ENCODE assay signal across 32 cellular contexts in the genomic region with DNA sequence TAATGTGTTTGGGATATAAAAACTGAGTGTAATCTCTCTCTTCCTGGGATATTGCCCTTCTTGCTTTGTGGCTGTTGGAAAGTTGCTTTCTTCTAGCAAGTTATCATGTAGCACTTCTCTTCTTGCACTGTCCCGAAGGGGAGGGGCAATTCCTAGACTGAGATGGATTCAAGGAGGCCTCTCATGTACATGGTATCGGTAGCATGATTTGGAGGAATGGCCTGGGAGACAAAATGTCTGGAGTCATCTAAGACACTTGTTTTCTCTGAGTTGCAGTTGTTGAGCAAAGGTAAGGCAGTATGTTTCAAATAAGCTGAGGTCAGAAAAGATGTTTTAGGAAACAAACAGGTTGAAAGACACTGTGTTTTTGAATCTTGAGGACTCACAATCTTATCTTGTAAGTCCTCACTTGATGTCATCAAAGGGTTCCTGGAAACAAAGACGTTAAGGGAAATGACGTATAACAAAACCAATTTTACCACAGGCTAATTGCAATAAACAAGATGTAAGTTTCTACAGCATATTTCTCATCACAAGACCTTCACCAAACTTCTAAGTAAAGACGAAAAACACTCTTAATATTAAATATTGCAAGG.
DNase-seq lines count a peak whose midpoint lies in the region; ATAC-seq, FAIRE-seq and TF ChIP-seq lines count a peak whose summit lies in the region.
"Had no signal": no experiment of that assay in that cellular context is flagged by ENCODE, and none has a peak within 500 bp of the region (broad histone marks: within the 10 kb centered on the region; RNA-seq: fewer than 3 reads in every experiment).

No MANE protein-coding gene starts in this region.

- no peak overlapping the region for H3K14ac ChIP-seq in neuronal stem cell (ENCODE audit: low read length)

- no peak overlapping the region for H4K91ac ChIP-seq in neuronal stem cell (ENCODE audit: low read depth, low read length, poor library complexity)

- H3K4me2 ChIP-seq in neuronal stem cell (ENCODE audit: insufficient read depth, low read length, poor library complexity, severe bottlenecking): no peak overlapping the region

- H3K4me3 Mint-ChIP-seq in activated CD4-positive, alpha-beta T cell treated with anti-CD3 and anti-CD28 coated beads, Interleukin-2, amount 10 ng/mL, durations not matched to agents 7 days and 5 days: no peak overlapping the region
- no peak overlapping the region for H3K4me3 Mint-ChIP-seq in T-helper 2 cell treated with Interferon-gamma antibody and Interleukin-4, amounts not matched to agents 5 μg/mL and 100 μg/mL, for 36 hours
- no peak overlapping the region for H3K4me3 Mint-ChIP-seq in endodermal cell
- no peak overlapping the region for H3K4me3 Mint-ChIP-seq in stimulated activated naive B cell treated with anti-CD40 and anti-IgM and Interleukin-4, amounts not matched to agents 10 μg/mL and 1 μg/mL and 100 μg/mL, for 72 hours
- H3K4me3 Mint-ChIP-seq: activated naive CD8-positive, alpha-beta T cell treated with anti-CD3 and anti-CD28 coated beads, Interleukin-2, amount 50 U/mL, for 24 hours; activated T-cell treated with anti-CD3 and anti-CD28 coated beads, Interleukin-2, amount 50 U/mL, for 24 hours; naive thymus-derived CD8-positive, alpha-beta T cell had no signal

- H3K27ac Mint-ChIP-seq in activated CD4-positive, alpha-beta T cell treated with anti-CD3 and anti-CD28 coated beads, Interleukin-2, amount 10 ng/mL, durations not matched to agents 7 days and 5 days: peak overlapping the region; percentile 73
- peak overlapping the region; percentile 88 for H3K27ac Mint-ChIP-seq in T-helper 2 cell treated with Interferon-gamma antibody and Interleukin-4, amounts not matched to agents 5 μg/mL and 100 μg/mL, for 36 hours
- peak overlapping the region; percentile 30 for H3K27ac Mint-ChIP-seq in endodermal cell
- no peak overlapping the region for H3K27ac Mint-ChIP-seq in stimulated activated naive B cell treated with anti-CD40 and anti-IgM and Interleukin-4, amounts not matched to agents 10 μg/mL and 1 μg/mL and 100 μg/mL, for 72 hours
- H3K27ac Mint-ChIP-seq: activated naive CD8-positive, alpha-beta T cell treated with anti-CD3 and anti-CD28 coated beads, Interleukin-2, amount 50 U/mL, for 24 hours; activated T-cell treated with anti-CD3 and anti-CD28 coated beads, Interleukin-2, amount 50 U/mL, for 24 hours; naive thymus-derived CD8-positive, alpha-beta T cell had no signal

- no peak overlapping the region for H2BK5ac ChIP-seq in neuronal stem cell (ENCODE audit: low read length)

- peaks cover 6% of the 10 kb centered on the region for H3K4me1 Mint-ChIP-seq in activated CD4-positive, alpha-beta T cell treated with anti-CD3 and anti-CD28 coated beads, Interleukin-2, amount 10 ng/mL, durations not matched to agents 7 days and 5 days
- peaks cover 9% of the 10 kb centered on the region for H3K4me1 Mint-ChIP-seq in T-helper 2 cell treated with Interferon-gamma antibody and Interleukin-4, amounts not matched to agents 5 μg/mL and 100 μg/mL, for 36 hours (ENCODE audit: low read depth)
- H3K4me1 Mint-ChIP-seq in endodermal cell: peaks cover 43% of the 10 kb centered on the region
- H3K4me1 Mint-ChIP-seq in stimulated activated naive B cell treated with anti-CD40 and anti-IgM and Interleukin-4, amounts not matched to agents 10 μg/mL and 1 μg/mL and 100 μg/mL, for 72 hours: no peaks in the 10 kb centered on the region
- H3K4me1 Mint-ChIP-seq: activated naive CD8-positive, alpha-beta T cell treated with anti-CD3 and anti-CD28 coated beads, Interleukin-2, amount 50 U/mL, for 24 hours; naive thymus-derived CD8-positive, alpha-beta T cell had no signal

- H2BK15ac ChIP-seq in neuronal stem cell (ENCODE audit: low read length): no peak overlapping the region

- no peak for FAIRE-seq in GM12892 (lab: Jason Lieb, UNC)

- H3K4me3 ChIP-seq in endodermal cell (ENCODE audit: low read length) (no peak overlapping the region), neuronal stem cell (ENCODE audit: low read length in 2 of 2) (no peak overlapping the region), psoas muscle (no peak overlapping the region)
- H3K4me3 ChIP-seq: HAP-1, ovary, skin epidermis, upper lobe of right lung had no signal

- peak overlapping the region; percentile 78 for H2AFZ ChIP-seq in neuronal stem cell (ENCODE audit: low read length)

- no peak overlapping the region for H4K8ac ChIP-seq in neuronal stem cell (ENCODE audit: low read depth, low read length)

- peaks cover 5% of the 10 kb centered on the region for H3K9me3 ChIP-seq in endodermal cell (ENCODE audit: control insufficient read depth, low read length)
- H3K9me3 ChIP-seq in neuronal stem cell (replicated peaks in 1 of 2; ENCODE audit: control insufficient read depth in 2 of 2, insufficient read depth in 1 of 2, low read depth in 1 of 2, low read length in 2 of 2): no peaks in the 10 kb centered on the region
- H3K9me3 ChIP-seq in psoas muscle: no peaks in the 10 kb centered on the region
- H3K9me3 ChIP-seq: Caco-2, HAP-1, ovary, upper lobe of right lung had no signal

- TF ChIP-seq POLR2A in GM12892 (IDR thresholded peaks at IDR 0.05; ENCODE audit: low read depth, low read length): no peak

- no peaks in the 10 kb centered on the region for H3K27me3 Mint-ChIP-seq in activated CD4-positive, alpha-beta T cell treated with anti-CD3 and anti-CD28 coated beads, Interleukin-2, amount 10 ng/mL, durations not matched to agents 7 days and 5 days
- no peaks in the 10 kb centered on the region for H3K27me3 Mint-ChIP-seq in T-helper 2 cell treated with Interferon-gamma antibody and Interleukin-4, amounts not matched to agents 5 μg/mL and 100 μg/mL, for 36 hours (ENCODE audit: low read depth)
- H3K27me3 Mint-ChIP-seq in endodermal cell (ENCODE audit: insufficient read depth): no peaks in the 10 kb centered on the region
- H3K27me3 Mint-ChIP-seq in stimulated activated naive B cell treated with anti-CD40 and anti-IgM and Interleukin-4, amounts not matched to agents 10 μg/mL and 1 μg/mL and 100 μg/mL, for 72 hours: no peaks in the 10 kb centered on the region
- H3K27me3 Mint-ChIP-seq: activated naive CD8-positive, alpha-beta T cell treated with anti-CD3 and anti-CD28 coated beads, Interleukin-2, amount 50 U/mL, for 24 hours; activated T-cell treated with anti-CD3 and anti-CD28 coated beads, Interleukin-2, amount 50 U/mL, for 24 hours; naive thymus-derived CD8-positive, alpha-beta T cell had no signal

- H3K18ac ChIP-seq in neuronal stem cell (ENCODE audit: low read length): no peak overlapping the region

- POLR2A ChIA-PET in activated CD4-positive, alpha-beta T cell treated with anti-CD3 and anti-CD28 coated beads, Interleukin-2, amount 10 ng/mL, durations not matched to agents 7 days and 5 days (lab: Charles Lee): no interaction called here

- no peak overlapping the region for H2AK5ac ChIP-seq in neuronal stem cell (ENCODE audit: low read depth, low read length)

- H3K27me3 ChIP-seq in endodermal cell (ENCODE audit: control insufficient read depth, insufficient read depth, low read length, poor library complexity, severe bottlenecking) (no peaks in the 10 kb centered on the region), neuronal stem cell (ENCODE audit: control insufficient read depth in 3 of 3, insufficient read depth in 3 of 3, low read depth in 1 of 3, low read length in 3 of 3) (no peaks in the 10 kb centered on the region), psoas muscle (ENCODE audit: insufficient read depth in 3 of 3, low read length in 2 of 3) (no peaks in the 10 kb centered on the region)
- H3K27me3 ChIP-seq: ovary, upper lobe of right lung had no signal

- no peak overlapping the region for H3K23ac ChIP-seq in neuronal stem cell (ENCODE audit: low read depth, low read length, poor library complexity)

- no peaks in the 10 kb centered on the region for H3K36me3 Mint-ChIP-seq in activated CD4-positive, alpha-beta T cell treated with anti-CD3 and anti-CD28 coated beads, Interleukin-2, amount 10 ng/mL, durations not matched to agents 7 days and 5 days (ENCODE audit: low read depth)
- no peaks in the 10 kb centered on the region for H3K36me3 Mint-ChIP-seq in T-helper 2 cell treated with Interferon-gamma antibody and Interleukin-4, amounts not matched to agents 5 μg/mL and 100 μg/mL, for 36 hours (ENCODE audit: low read depth)
- H3K36me3 Mint-ChIP-seq in endodermal cell (ENCODE audit: low read depth): no peaks in the 10 kb centered on the region
- H3K36me3 Mint-ChIP-seq in stimulated activated naive B cell treated with anti-CD40 and anti-IgM and Interleukin-4, amounts not matched to agents 10 μg/mL and 1 μg/mL and 100 μg/mL, for 72 hours: no peaks in the 10 kb centered on the region
- H3K36me3 Mint-ChIP-seq: naive thymus-derived CD8-positive, alpha-beta T cell had no signal

- H3K4me1 ChIP-seq in endodermal cell (ENCODE audit: control insufficient read depth, insufficient read depth, low read length): peaks cover 7% of the 10 kb centered on the region
- peaks cover 7 to 13% of the 10 kb centered on the region in 2 donors for H3K4me1 ChIP-seq in neuronal stem cell (ENCODE audit: control insufficient read depth in 2 of 2, insufficient read depth in 1 of 2, low read depth in 1 of 2, low read length in 2 of 2)
- no peaks in the 10 kb centered on the region for H3K4me1 ChIP-seq in psoas muscle
- H3K4me1 ChIP-seq: Caco-2, HAP-1 had no signal

- 90 to 95% methylated on average over 4 of the region's 5 CpGs for WGBS in endodermal cell (ENCODE audit: insufficient coverage in 1 of 2, insufficient read length in 1 of 2), 2 experiments
- WGBS in neuronal stem cell (ENCODE audit: extremely low coverage in 2 of 2, insufficient read length in 2 of 2, insufficient replicate concordance in 1 of 2), 2 donors: no CpG with 5 or more reads among the region's 5 CpGs
- 64 to 77% (median 68%) methylated on average over 5 of the region's 5 CpGs for WGBS in psoas muscle, 3 donors

- H3K36me3 ChIP-seq in endodermal cell (ENCODE audit: control insufficient read depth, insufficient read depth, low read length) (no peaks in the 10 kb centered on the region), neuronal stem cell (replicated peaks in 1 of 2; ENCODE audit: control insufficient read depth in 2 of 2, insufficient read depth in 2 of 2, low read length in 2 of 2) (no peaks in the 10 kb centered on the region), psoas muscle (ENCODE audit: insufficient read depth in 1 of 2, low read depth in 1 of 2) (no peaks in the 10 kb centered on the region)
- H3K36me3 ChIP-seq: HAP-1, ovary, upper lobe of right lung had no signal

- intact Hi-C loops in psoas muscle (cut with DNase I): no loop called here

- H3K27ac ChIP-seq in endodermal cell (ENCODE audit: low read depth, low read length): peak overlapping the region; percentile 98
- H3K27ac ChIP-seq in neuronal stem cell (replicated peaks; ENCODE audit: low read length): no peak overlapping the region
- no peak overlapping the region for H3K27ac ChIP-seq in psoas muscle
- H3K27ac ChIP-seq: ovary, skin epidermis, upper lobe of right lung had no signal

- no peak overlapping the region for H2BK12ac ChIP-seq in neuronal stem cell (ENCODE audit: low read length)

- no peaks in the 10 kb centered on the region for H3K9me3 Mint-ChIP-seq in activated CD4-positive, alpha-beta T cell treated with anti-CD3 and anti-CD28 coated beads, Interleukin-2, amount 10 ng/mL, durations not matched to agents 7 days and 5 days
- peaks cover 15% of the 10 kb centered on the region for H3K9me3 Mint-ChIP-seq in T-helper 2 cell treated with Interferon-gamma antibody and Interleukin-4, amounts not matched to agents 5 μg/mL and 100 μg/mL, for 36 hours
- no peaks in the 10 kb centered on the region for H3K9me3 Mint-ChIP-seq in endodermal cell
- no peaks in the 10 kb centered on the region for H3K9me3 Mint-ChIP-seq in stimulated activated naive B cell treated with anti-CD40 and anti-IgM and Interleukin-4, amounts not matched to agents 10 μg/mL and 1 μg/mL and 100 μg/mL, for 72 hours
- H3K9me3 Mint-ChIP-seq: activated naive CD8-positive, alpha-beta T cell treated with anti-CD3 and anti-CD28 coated beads, Interleukin-2, amount 50 U/mL, for 24 hours; activated T-cell treated with anti-CD3 and anti-CD28 coated beads, Interleukin-2, amount 50 U/mL, for 24 hours had no signal

- CTCF ChIA-PET in activated CD4-positive, alpha-beta T cell treated with anti-CD3 and anti-CD28 coated beads, Interleukin-2, amount 10 ng/mL, durations not matched to agents 7 days and 5 days (lab: Charles Lee): no interaction called here

- ATAC-seq in stimulated activated naive B cell treated with anti-CD40 and anti-IgM and Interleukin-4, amounts not matched to agents 10 μg/mL and 1 μg/mL and 100 μg/mL, for 72 hours (replicated peaks): no peak
- no peak for ATAC-seq in psoas muscle
- ATAC-seq: activated CD4-positive, CD25-positive, alpha-beta regulatory T cell treated with anti-CD3 and anti-CD28 coated beads, Interleukin-2, amount 50 U/mL, for 24 hours; activated naive CD8-positive, alpha-beta T cell treated with anti-CD3 and anti-CD28 coated beads, Interleukin-2, amount 50 U/mL, for 24 hours; esophagus mucosa; left ventricle myocardium superior; naive thymus-derived CD8-positive, alpha-beta T cell; upper lobe of right lung had no signal

- TF ChIP-seq CTCF in endodermal cell (conservative IDR thresholded peaks at IDR 0.05) (no peak), psoas muscle (IDR thresholded peaks at IDR 0.05) (no peak)

- H3K9ac ChIP-seq in endodermal cell (ENCODE audit: extremely low read depth, low read length, poor library complexity, severe bottlenecking): no peak overlapping the region
- no peak overlapping the region for H3K9ac ChIP-seq in neuronal stem cell (ENCODE audit: low read depth, low read length, poor library complexity)

- no peak overlapping the region for H2BK120ac ChIP-seq in neuronal stem cell (ENCODE audit: low read depth, low read length)

- H3K4ac ChIP-seq in neuronal stem cell (ENCODE audit: low read length): no peak overlapping the region

- no peaks in the 10 kb centered on the region for H3K79me1 ChIP-seq in neuronal stem cell (ENCODE audit: low read depth, low read length)

- no peak for DNase-seq in activated CD4-positive, alpha-beta T cell treated with anti-CD3 and anti-CD28 coated beads, Interleukin-2, amount 10 ng/mL, durations not matched to agents 7 days and 5 days
- DNase-seq in activated CD4-positive, alpha-beta T cell treated with anti-CD3 and anti-CD28 coated beads for 4 hours: no peak
- DNase-seq in T-helper 2 cell treated with Interferon-gamma antibody and Interleukin-4, amounts not matched to agents 5 μg/mL and 100 μg/mL, for 36 hours (ENCODE audit: low spot score): no peak
- DNase-seq in endodermal cell (no peak), neuronal stem cell (ENCODE audit: low spot score) (no peak), psoas muscle (no peak), GM12892 (ENCODE audit: insufficient read length) (no peak)
- DNase-seq in stimulated activated naive B cell treated with anti-CD40 and anti-IgM and Interleukin-4, amounts not matched to agents 10 μg/mL and 1 μg/mL and 100 μg/mL, for 72 hours: no peak
- DNase-seq: 8988T; activated gamma-delta T cell treated with Interleukin-2 at 50 U/mL for 16 hours; activated naive CD8-positive, alpha-beta T cell treated with anti-CD3 and anti-CD28 coated beads, Interleukin-2, amount 50 U/mL, for 24 hours; activated T-cell treated with anti-CD3 and anti-CD28 coated beads, Interleukin-2, amount 50 U/mL, for 24 hours; Caco-2; cerebellar nuclear complex; dermis blood vessel endothelial cell; DMS79; GDM1; left ventricle myocardium superior; midbrain; MV-4-11; naive thymus-derived CD8-positive, alpha-beta T cell; NCI-H1436 treated with DMSO at 0.1 percent for 48 hours; NCI-H774; ovary; SIG-M5; stimulated activated naive CD4-positive, alpha-beta T cell; SW 1271; upper lobe of right lung had no signal
